In the genomic region with DNA sequence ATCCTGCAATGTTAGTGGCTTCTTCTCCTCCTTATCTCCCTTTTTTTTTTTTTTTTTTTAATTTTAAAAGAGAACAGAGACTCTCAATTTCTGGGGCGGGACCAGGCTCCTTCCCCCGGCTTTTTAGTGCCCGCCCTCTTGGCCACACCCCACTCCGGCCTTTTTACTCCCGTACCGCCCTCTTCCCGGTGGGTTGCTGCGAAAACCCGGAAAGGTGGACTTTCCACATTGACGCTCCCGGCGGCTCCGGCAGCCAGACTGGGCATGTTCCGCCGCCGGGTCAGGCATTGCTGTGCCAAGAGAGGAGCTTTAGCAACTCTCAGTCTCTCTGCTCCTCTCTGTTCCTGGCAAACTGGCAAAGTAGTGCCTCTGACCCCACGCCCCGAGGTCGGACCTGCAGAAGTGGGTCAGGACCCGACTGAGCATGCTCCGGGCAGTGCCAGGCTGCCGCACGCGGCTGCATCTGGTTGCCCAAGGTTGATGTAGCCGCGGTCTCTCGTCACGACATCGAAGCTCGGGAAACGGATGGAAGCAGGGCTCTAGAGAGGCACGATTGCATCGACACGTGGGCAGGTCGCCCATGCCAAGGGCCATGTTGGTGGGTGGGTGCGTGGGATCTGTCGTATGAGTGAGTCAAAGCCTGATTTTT, we compare ENCODE assay signal across 1 cellular context.
TF ChIP-seq lines count a peak whose summit lies in the region.

No MANE protein-coding gene starts in this region.

TF ChIP-seq in HEK293, 187 proteins besides CTCF, POLR2A, EP300 and RAD21 (continued from another document and continues in another):
- TF ChIP-seq, protein P1, sequence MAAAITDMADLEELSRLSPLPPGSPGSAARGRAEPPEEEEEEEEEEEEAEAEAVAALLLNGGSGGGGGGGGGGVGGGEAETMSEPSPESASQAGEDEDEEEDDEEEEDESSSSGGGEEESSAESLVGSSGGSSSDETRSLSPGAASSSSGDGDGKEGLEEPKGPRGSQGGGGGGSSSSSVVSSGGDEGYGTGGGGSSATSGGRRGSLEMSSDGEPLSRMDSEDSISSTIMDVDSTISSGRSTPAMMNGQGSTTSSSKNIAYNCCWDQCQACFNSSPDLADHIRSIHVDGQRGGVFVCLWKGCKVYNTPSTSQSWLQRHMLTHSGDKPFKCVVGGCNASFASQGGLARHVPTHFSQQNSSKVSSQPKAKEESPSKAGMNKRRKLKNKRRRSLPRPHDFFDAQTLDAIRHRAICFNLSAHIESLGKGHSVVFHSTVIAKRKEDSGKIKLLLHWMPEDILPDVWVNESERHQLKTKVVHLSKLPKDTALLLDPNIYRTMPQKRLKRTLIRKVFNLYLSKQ (tag by site-specific recombination; IDR thresholded peaks at IDR 0.05; ENCODE audit: borderline replicate concordance), result no peak
- TF ChIP-seq ZNF610 (tag by site-specific recombination; IDR thresholded peaks at IDR 0.05; ENCODE audit: borderline replicate concordance) (peak; percentile 58; the same call in 1 of the 2 replicates), REPIN1 (tag by site-specific recombination; IDR thresholded peaks at IDR 0.05; ENCODE audit: low read depth) (no peak), ZNF391 (tag by site-specific recombination; IDR thresholded peaks at IDR 0.05; ENCODE audit: borderline replicate concordance, low read depth) (no peak), ZNF555 (tag by site-specific recombination; conservative IDR thresholded peaks at IDR 0.05) (no peak), ZNF654 (tag by site-specific recombination; IDR thresholded peaks at IDR 0.05; ENCODE audit: low read depth) (no peak), ZNF76 (tag by site-specific recombination; IDR thresholded peaks at IDR 0.05; ENCODE audit: borderline replicate concordance, low read depth) (peak; percentile 46; the same call in 1 of the 2 replicates), OSR2 (tag by site-specific recombination; IDR thresholded peaks at IDR 0.05) (0 out of 2 replicates have a peak, but pooled peaks have one; percentile 16), ZNF585B (tag by site-specific recombination; IDR thresholded peaks at IDR 0.05) (no peak), ZNF366 (tag by site-specific recombination; conservative IDR thresholded peaks at IDR 0.05) (no peak), ZBTB21 (tag by site-specific recombination; IDR thresholded peaks at IDR 0.05) (no peak), ZNF202 (tag by site-specific recombination; IDR thresholded peaks at IDR 0.05; ENCODE audit: borderline replicate concordance) (no peak), ZBTB1 (tag by site-specific recombination; IDR thresholded peaks at IDR 0.05) (no peak), ZNF324 (tag by site-specific recombination; IDR thresholded peaks at IDR 0.05) (peak; percentile 40; the same call in 1 of the 2 replicates), ZNF175 (tag by site-specific recombination; IDR thresholded peaks at IDR 0.05) (no peak), ZNF624 (tag by site-specific recombination; IDR thresholded peaks at IDR 0.05) (no peak), ZNF169 (tag by site-specific recombination; IDR thresholded peaks at IDR 0.05) (no peak), ZNF155 (tag by site-specific recombination; IDR thresholded peaks at IDR 0.05) (no peak), ZNF48 (tag by site-specific recombination; IDR thresholded peaks at IDR 0.05) (no peak), ZNF791 (tag by site-specific recombination; IDR thresholded peaks at IDR 0.05) (no peak), ZNF664 (tag by site-specific recombination; IDR thresholded peaks at IDR 0.05) (no peak), FEZF1 (tag by site-specific recombination; IDR thresholded peaks at IDR 0.05) (peak; percentile 52), ZNF514 (tag by site-specific recombination; IDR thresholded peaks at IDR 0.05) (no peak), ZNF37A (tag by site-specific recombination; IDR thresholded peaks at IDR 0.05) (no peak), ZNF274 (IDR thresholded peaks at IDR 0.05; ENCODE audit: low read length) (no peak), ZNF274 (tag by site-specific recombination; IDR thresholded peaks at IDR 0.05; ENCODE audit: borderline replicate concordance) (no peak), SCRT2 (tag by site-specific recombination; IDR thresholded peaks at IDR 0.05) (no peak), ZBTB20 (tag by site-specific recombination; IDR thresholded peaks at IDR 0.05) (peak; percentile 35; the same call in 1 of the 2 replicates), HOXC10 (CRISPR knock-in tag; IDR thresholded peaks at IDR 0.05) (no peak), GLIS1 (tag by site-specific recombination; IDR thresholded peaks at IDR 0.05) (no peak; the same call in 1 of the 2 replicates), ZNF768 (tag by site-specific recombination; IDR thresholded peaks at IDR 0.05) (no peak), RBAK (tag by site-specific recombination; IDR thresholded peaks at IDR 0.05) (no peak), PRDM1 (tag by site-specific recombination; IDR thresholded peaks at IDR 0.05) (no peak), ZNF549 (tag by site-specific recombination; IDR thresholded peaks at IDR 0.05) (no peak), BCL11B (tag by site-specific recombination; IDR thresholded peaks at IDR 0.05; ENCODE audit: low read depth) (peak; percentile 70; the same call in 1 of the 2 replicates), ZNF174 (tag by site-specific recombination; IDR thresholded peaks at IDR 0.05) (no peak), ZNF146 (tag by site-specific recombination; IDR thresholded peaks at IDR 0.05) (no peak), ZNF792 (tag by site-specific recombination; IDR thresholded peaks at IDR 0.05) (no peak), ZNF660 (tag by site-specific recombination; IDR thresholded peaks at IDR 0.05) (peak; percentile 94), HOXA7 (CRISPR knock-in tag; IDR thresholded peaks at IDR 0.05; ENCODE audit: borderline replicate concordance) (no peak)
- TF ChIP-seq, protein P2, sequence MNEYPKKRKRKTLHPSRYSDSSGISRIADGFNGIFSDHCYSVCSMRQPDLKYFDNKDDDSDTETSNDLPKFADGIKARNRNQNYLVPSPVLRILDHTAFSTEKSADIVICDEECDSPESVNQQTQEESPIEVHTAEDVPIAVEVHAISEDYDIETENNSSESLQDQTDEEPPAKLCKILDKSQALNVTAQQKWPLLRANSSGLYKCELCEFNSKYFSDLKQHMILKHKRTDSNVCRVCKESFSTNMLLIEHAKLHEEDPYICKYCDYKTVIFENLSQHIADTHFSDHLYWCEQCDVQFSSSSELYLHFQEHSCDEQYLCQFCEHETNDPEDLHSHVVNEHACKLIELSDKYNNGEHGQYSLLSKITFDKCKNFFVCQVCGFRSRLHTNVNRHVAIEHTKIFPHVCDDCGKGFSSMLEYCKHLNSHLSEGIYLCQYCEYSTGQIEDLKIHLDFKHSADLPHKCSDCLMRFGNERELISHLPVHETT (tag by site-specific recombination; IDR thresholded peaks at IDR 0.05), result peak; percentile 50; the same call in 1 of the 2 replicates
- TF ChIP-seq, protein P3, sequence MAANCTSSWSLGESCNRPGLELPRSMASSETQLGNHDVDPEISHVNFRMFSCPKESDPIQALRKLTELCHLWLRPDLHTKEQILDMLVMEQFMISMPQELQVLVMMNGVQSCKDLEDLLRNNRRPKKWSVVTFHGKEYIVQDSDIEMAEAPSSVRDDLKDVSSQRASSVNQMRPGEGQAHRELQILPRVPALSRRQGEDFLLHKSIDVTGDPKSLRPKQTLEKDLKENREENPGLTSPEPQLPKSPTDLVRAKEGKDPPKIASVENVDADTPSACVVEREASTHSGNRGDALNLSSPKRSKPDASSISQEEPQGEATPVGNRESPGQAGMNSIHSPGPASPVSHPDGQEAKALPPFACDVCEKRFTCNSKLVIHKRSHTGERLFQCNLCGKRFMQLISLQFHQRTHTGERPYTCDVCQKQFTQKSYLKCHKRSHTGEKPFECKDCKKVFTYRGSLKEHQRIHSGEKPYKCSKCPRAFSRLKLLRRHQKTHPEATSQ (tag by site-specific recombination; IDR thresholded peaks at IDR 0.05), result no peak
- TF ChIP-seq, protein P4, sequence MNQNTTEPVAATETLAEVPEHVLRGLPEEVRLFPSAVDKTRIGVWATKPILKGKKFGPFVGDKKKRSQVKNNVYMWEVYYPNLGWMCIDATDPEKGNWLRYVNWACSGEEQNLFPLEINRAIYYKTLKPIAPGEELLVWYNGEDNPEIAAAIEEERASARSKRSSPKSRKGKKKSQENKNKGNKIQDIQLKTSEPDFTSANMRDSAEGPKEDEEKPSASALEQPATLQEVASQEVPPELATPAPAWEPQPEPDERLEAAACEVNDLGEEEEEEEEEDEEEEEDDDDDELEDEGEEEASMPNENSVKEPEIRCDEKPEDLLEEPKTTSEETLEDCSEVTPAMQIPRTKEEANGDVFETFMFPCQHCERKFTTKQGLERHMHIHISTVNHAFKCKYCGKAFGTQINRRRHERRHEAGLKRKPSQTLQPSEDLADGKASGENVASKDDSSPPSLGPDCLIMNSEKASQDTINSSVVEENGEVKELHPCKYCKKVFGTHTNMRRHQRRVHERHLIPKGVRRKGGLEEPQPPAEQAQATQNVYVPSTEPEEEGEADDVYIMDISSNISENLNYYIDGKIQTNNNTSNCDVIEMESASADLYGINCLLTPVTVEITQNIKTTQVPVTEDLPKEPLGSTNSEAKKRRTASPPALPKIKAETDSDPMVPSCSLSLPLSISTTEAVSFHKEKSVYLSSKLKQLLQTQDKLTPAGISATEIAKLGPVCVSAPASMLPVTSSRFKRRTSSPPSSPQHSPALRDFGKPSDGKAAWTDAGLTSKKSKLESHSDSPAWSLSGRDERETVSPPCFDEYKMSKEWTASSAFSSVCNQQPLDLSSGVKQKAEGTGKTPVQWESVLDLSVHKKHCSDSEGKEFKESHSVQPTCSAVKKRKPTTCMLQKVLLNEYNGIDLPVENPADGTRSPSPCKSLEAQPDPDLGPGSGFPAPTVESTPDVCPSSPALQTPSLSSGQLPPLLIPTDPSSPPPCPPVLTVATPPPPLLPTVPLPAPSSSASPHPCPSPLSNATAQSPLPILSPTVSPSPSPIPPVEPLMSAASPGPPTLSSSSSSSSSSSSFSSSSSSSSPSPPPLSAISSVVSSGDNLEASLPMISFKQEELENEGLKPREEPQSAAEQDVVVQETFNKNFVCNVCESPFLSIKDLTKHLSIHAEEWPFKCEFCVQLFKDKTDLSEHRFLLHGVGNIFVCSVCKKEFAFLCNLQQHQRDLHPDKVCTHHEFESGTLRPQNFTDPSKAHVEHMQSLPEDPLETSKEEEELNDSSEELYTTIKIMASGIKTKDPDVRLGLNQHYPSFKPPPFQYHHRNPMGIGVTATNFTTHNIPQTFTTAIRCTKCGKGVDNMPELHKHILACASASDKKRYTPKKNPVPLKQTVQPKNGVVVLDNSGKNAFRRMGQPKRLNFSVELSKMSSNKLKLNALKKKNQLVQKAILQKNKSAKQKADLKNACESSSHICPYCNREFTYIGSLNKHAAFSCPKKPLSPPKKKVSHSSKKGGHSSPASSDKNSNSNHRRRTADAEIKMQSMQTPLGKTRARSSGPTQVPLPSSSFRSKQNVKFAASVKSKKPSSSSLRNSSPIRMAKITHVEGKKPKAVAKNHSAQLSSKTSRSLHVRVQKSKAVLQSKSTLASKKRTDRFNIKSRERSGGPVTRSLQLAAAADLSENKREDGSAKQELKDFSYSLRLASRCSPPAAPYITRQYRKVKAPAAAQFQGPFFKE (tag by site-specific recombination; IDR thresholded peaks at IDR 0.05; ENCODE audit: borderline replicate concordance), result no peak
- TF ChIP-seq, protein P5, sequence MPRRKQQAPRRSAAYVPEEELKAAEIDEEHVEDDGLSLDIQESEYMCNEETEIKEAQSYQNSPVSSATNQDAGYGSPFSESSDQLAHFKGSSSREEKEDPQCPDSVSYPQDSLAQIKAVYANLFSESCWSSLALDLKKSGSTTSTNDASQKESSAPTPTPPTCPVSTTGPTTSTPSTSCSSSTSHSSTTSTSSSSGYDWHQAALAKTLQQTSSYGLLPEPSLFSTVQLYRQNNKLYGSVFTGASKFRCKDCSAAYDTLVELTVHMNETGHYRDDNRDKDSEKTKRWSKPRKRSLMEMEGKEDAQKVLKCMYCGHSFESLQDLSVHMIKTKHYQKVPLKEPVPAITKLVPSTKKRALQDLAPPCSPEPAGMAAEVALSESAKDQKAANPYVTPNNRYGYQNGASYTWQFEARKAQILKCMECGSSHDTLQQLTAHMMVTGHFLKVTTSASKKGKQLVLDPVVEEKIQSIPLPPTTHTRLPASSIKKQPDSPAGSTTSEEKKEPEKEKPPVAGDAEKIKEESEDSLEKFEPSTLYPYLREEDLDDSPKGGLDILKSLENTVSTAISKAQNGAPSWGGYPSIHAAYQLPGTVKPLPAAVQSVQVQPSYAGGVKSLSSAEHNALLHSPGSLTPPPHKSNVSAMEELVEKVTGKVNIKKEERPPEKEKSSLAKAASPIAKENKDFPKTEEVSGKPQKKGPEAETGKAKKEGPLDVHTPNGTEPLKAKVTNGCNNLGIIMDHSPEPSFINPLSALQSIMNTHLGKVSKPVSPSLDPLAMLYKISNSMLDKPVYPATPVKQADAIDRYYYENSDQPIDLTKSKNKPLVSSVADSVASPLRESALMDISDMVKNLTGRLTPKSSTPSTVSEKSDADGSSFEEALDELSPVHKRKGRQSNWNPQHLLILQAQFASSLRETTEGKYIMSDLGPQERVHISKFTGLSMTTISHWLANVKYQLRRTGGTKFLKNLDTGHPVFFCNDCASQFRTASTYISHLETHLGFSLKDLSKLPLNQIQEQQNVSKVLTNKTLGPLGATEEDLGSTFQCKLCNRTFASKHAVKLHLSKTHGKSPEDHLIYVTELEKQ (tag by site-specific recombination; IDR thresholded peaks at IDR 0.05; ENCODE audit: borderline replicate concordance), result no peak
- TF ChIP-seq, protein P6, sequence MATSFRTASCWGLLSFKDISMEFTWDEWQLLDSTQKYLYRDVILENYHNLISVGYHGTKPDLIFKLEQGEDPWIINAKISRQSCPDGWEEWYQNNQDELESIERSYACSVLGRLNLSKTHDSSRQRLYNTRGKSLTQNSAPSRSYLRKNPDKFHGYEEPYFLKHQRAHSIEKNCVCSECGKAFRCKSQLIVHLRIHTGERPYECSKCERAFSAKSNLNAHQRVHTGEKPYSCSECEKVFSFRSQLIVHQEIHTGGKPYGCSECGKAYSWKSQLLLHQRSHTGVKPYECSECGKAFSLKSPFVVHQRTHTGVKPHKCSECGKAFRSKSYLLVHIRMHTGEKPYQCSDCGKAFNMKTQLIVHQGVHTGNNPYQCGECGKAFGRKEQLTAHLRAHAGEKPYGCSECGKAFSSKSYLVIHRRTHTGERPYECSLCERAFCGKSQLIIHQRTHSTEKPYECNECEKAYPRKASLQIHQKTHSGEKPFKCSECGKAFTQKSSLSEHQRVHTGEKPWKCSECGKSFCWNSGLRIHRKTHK (tag by site-specific recombination; IDR thresholded peaks at IDR 0.05), result no peak
- TF ChIP-seq, protein P7, sequence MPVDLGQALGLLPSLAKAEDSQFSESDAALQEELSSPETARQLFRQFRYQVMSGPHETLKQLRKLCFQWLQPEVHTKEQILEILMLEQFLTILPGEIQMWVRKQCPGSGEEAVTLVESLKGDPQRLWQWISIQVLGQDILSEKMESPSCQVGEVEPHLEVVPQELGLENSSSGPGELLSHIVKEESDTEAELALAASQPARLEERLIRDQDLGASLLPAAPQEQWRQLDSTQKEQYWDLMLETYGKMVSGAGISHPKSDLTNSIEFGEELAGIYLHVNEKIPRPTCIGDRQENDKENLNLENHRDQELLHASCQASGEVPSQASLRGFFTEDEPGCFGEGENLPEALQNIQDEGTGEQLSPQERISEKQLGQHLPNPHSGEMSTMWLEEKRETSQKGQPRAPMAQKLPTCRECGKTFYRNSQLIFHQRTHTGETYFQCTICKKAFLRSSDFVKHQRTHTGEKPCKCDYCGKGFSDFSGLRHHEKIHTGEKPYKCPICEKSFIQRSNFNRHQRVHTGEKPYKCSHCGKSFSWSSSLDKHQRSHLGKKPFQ (tag by site-specific recombination; IDR thresholded peaks at IDR 0.05), result no peak
